Comparison of ENCODE assay signal across 12 cellular contexts in genomic region chr9:98808879-98809278, GRCh38. TPM values are rescaled to one million over a fixed set of nuclear protein-coding genes. Genes with fewer than 3 reads are reported as not detected.
DNase-seq lines count a peak whose midpoint lies in the region; ATAC-seq lines count a peak whose summit lies in the region.
"Had no signal": no experiment of that assay in that cellular context is flagged by ENCODE, and none has a peak within 500 bp of the region (broad histone marks: within the 10 kb centered on the region; RNA-seq: fewer than 3 reads in every experiment).

No MANE protein-coding gene starts in this region.

- peaks cover 3% of the 10 kb centered on the region for H3K36me3 Mint-ChIP-seq in activated CD4-positive, alpha-beta T cell treated with anti-CD3 and anti-CD28 coated beads for 36 hours (ENCODE audit: low read depth)
- H3K36me3 Mint-ChIP-seq in activated CD8-positive, alpha-beta T cell treated with anti-CD3 and anti-CD28 coated beads, Interleukin-2, amount 10 ng/mL, durations not matched to agents 7 days and 5 days (ENCODE audit: low read depth), result peaks cover 3% of the 10 kb centered on the region
- peaks cover 0 to under 1% (median under 1%) of the 10 kb centered on the region in 3 donors for H3K36me3 Mint-ChIP-seq in immature natural killer cell

- intact Hi-C loops in activated CD4-positive, alpha-beta T cell treated with anti-CD3 and anti-CD28 coated beads for 36 hours (cut with DNase I, micrococcal nuclease), result loop anchor here in 1 of 2 experiments (10.0 kb wide), 1 partner anchor 306 kb away; no protein-coding TSS in a partner anchor

- no peak for ATAC-seq in activated CD4-positive, alpha-beta T cell treated with anti-CD3 and anti-CD28 coated beads for 36 hours
- ATAC-seq in activated CD8-positive, alpha-beta T cell treated with anti-CD3 and anti-CD28 coated beads, Interleukin-2, amount 10 ng/mL, durations not matched to agents 7 days and 5 days, result no peak
- ATAC-seq in stimulated activated naive CD8-positive, alpha-beta T cell treated with anti-CD3 and anti-CD28 coated beads, Interleukin-15, amount 100 ng/mL, for 72 hours, result no peak
- ATAC-seq in GM19324 (IDR thresholded peaks at IDR 0.05; ENCODE audit: low FRiP score, unreplicated experiment) (no peak), HG02759 (IDR thresholded peaks at IDR 0.05; ENCODE audit: unreplicated experiment) (no peak), GM18517 (IDR thresholded peaks at IDR 0.05; ENCODE audit: unreplicated experiment) (no peak)

- H3K9me3 Mint-ChIP-seq in activated CD4-positive, alpha-beta T cell treated with anti-CD3 and anti-CD28 coated beads for 36 hours (ENCODE audit: low read depth), result no peaks in the 10 kb centered on the region
- H3K9me3 Mint-ChIP-seq in activated CD8-positive, alpha-beta T cell treated with anti-CD3 and anti-CD28 coated beads, Interleukin-2, amount 10 ng/mL, durations not matched to agents 7 days and 5 days (ENCODE audit: insufficient read depth), result no peaks in the 10 kb centered on the region
- H3K9me3 Mint-ChIP-seq in immature natural killer cell, result no peaks in the 10 kb centered on the region
- no peaks in the 10 kb centered on the region for H3K9me3 Mint-ChIP-seq in stimulated activated naive CD8-positive, alpha-beta T cell treated with anti-CD3 and anti-CD28 coated beads, Interleukin-15, amount 100 ng/mL, for 72 hours

- no peaks in the 10 kb centered on the region for H3K27me3 Mint-ChIP-seq in activated CD4-positive, alpha-beta T cell treated with anti-CD3 and anti-CD28 coated beads for 36 hours
- peaks cover 23% of the 10 kb centered on the region for H3K27me3 Mint-ChIP-seq in activated CD8-positive, alpha-beta T cell treated with anti-CD3 and anti-CD28 coated beads, Interleukin-2, amount 10 ng/mL, durations not matched to agents 7 days and 5 days (ENCODE audit: low read depth)
- H3K27me3 Mint-ChIP-seq in immature natural killer cell (ENCODE audit: low read depth in 3 of 3), result peaks cover 4 to 10% (median 5%) of the 10 kb centered on the region in 3 donors
- H3K27me3 Mint-ChIP-seq in stimulated activated naive CD8-positive, alpha-beta T cell treated with anti-CD3 and anti-CD28 coated beads, Interleukin-15, amount 100 ng/mL, for 72 hours, result peaks cover 18% of the 10 kb centered on the region

- peaks cover 35% of the 10 kb centered on the region for H3K4me1 Mint-ChIP-seq in activated CD4-positive, alpha-beta T cell treated with anti-CD3 and anti-CD28 coated beads for 36 hours
- peaks cover 35% of the 10 kb centered on the region for H3K4me1 Mint-ChIP-seq in activated CD8-positive, alpha-beta T cell treated with anti-CD3 and anti-CD28 coated beads, Interleukin-2, amount 10 ng/mL, durations not matched to agents 7 days and 5 days (ENCODE audit: low read depth)
- peaks cover 17 to 19% of the 10 kb centered on the region in 2 donors for H3K4me1 Mint-ChIP-seq in immature natural killer cell
- peaks cover 39% of the 10 kb centered on the region for H3K4me1 Mint-ChIP-seq in stimulated activated naive CD8-positive, alpha-beta T cell treated with anti-CD3 and anti-CD28 coated beads, Interleukin-15, amount 100 ng/mL, for 72 hours

- peak overlapping the region; percentile 81 for H3K4me3 Mint-ChIP-seq in activated CD4-positive, alpha-beta T cell treated with anti-CD3 and anti-CD28 coated beads for 36 hours
- H3K4me3 Mint-ChIP-seq in activated CD8-positive, alpha-beta T cell treated with anti-CD3 and anti-CD28 coated beads, Interleukin-2, amount 10 ng/mL, durations not matched to agents 7 days and 5 days, result peak overlapping the region; percentile 82
- H3K4me3 Mint-ChIP-seq in immature natural killer cell, result peak overlapping the region; percentile 85 to 90 (median 87)
- H3K4me3 Mint-ChIP-seq in stimulated activated naive CD8-positive, alpha-beta T cell treated with anti-CD3 and anti-CD28 coated beads, Interleukin-15, amount 100 ng/mL, for 72 hours, result peak overlapping the region; percentile 77 to 92

- CTCF ChIA-PET in activated CD4-positive, alpha-beta T cell treated with anti-CD3 and anti-CD28 coated beads for 36 hours (lab: Charles Lee), result interaction anchor here (1.3 to 3.1 kb wide), 3 partner anchors 14 to 40 kb away, joined by 3 to 57 read pairs (median 12); partner anchors contain the start of gene ANKS6
- CTCF ChIA-PET in activated CD8-positive, alpha-beta T cell treated with anti-CD3 and anti-CD28 coated beads, Interleukin-2, amount 10 ng/mL, durations not matched to agents 7 days and 5 days (lab: Charles Lee), result interaction anchor here (0.9 to 2.2 kb wide), 3 partner anchors 17 to 39 kb away, joined by 3 to 11 read pairs (median 3); no protein-coding TSS in a partner anchor

- POLR2A ChIA-PET in activated CD4-positive, alpha-beta T cell treated with anti-CD3 and anti-CD28 coated beads for 36 hours (lab: Charles Lee), result no interaction called here
- POLR2A ChIA-PET in activated CD8-positive, alpha-beta T cell treated with anti-CD3 and anti-CD28 coated beads, Interleukin-2, amount 10 ng/mL, durations not matched to agents 7 days and 5 days (lab: Charles Lee), result no interaction called here

- DNase-seq in activated CD4-positive, alpha-beta T cell treated with anti-CD3 and anti-CD28 coated beads for 36 hours, result no peak
- no peak for DNase-seq in activated CD4-positive, alpha-beta T cell treated with anti-CD3 and anti-CD28 coated beads for 48 hours
- DNase-seq in activated CD8-positive, alpha-beta T cell treated with anti-CD3 and anti-CD28 coated beads, Interleukin-2, amount 10 ng/mL, durations not matched to agents 7 days and 5 days, result no peak
- DNase-seq in immature natural killer cell, result no peak
- DNase-seq in stimulated activated naive CD8-positive, alpha-beta T cell treated with anti-CD3 and anti-CD28 coated beads, Interleukin-15, amount 100 ng/mL, for 72 hours, result no peak
- DNase-seq: cerebellar nuclear complex, HFFc6, NCI-H1048, spleen had no signal

- H3K27ac Mint-ChIP-seq in activated CD4-positive, alpha-beta T cell treated with anti-CD3 and anti-CD28 coated beads for 36 hours, result no peak overlapping the region
- no peak overlapping the region for H3K27ac Mint-ChIP-seq in activated CD8-positive, alpha-beta T cell treated with anti-CD3 and anti-CD28 coated beads, Interleukin-2, amount 10 ng/mL, durations not matched to agents 7 days and 5 days
- H3K27ac Mint-ChIP-seq in immature natural killer cell, result no peak overlapping the region
- peak overlapping the region in 1 of 2 donors; percentile 81 for H3K27ac Mint-ChIP-seq in stimulated activated naive CD8-positive, alpha-beta T cell treated with anti-CD3 and anti-CD28 coated beads, Interleukin-15, amount 100 ng/mL, for 72 hours
- H3K27ac Mint-ChIP-seq: HFFc6 had no signal

RNA-seq across cellular contexts. Expression of gene GALNT12, which starts 1.4 kb away (rescaled TPM):
- 10 to 100 TPM; 10.2 to 12.7 TPM for total RNA-seq in activated CD4-positive, alpha-beta T cell treated with anti-CD3 and anti-CD28 coated beads for 36 hours
- 1 to 10 TPM; 7.9 to 8.8 TPM for total RNA-seq in activated CD8-positive, alpha-beta T cell treated with anti-CD3 and anti-CD28 coated beads, Interleukin-2, amount 10 ng/mL, durations not matched to agents 7 days and 5 days
- 1 to 10 TPM; 1.7 to 4.3 (median 4.2) TPM for polyA plus RNA-seq in immature natural killer cell

RNA-seq across cellular contexts. Expression of gene ANKS6, which starts 12.5 kb away (rescaled TPM):
- total RNA-seq in activated CD4-positive, alpha-beta T cell treated with anti-CD3 and anti-CD28 coated beads for 36 hours, result 10 to 100 TPM; 15.8 to 17.4 TPM
- total RNA-seq in activated CD8-positive, alpha-beta T cell treated with anti-CD3 and anti-CD28 coated beads, Interleukin-2, amount 10 ng/mL, durations not matched to agents 7 days and 5 days, result 1 to 10 TPM; 3.8 to 5.8 TPM
- polyA plus RNA-seq in immature natural killer cell, result 1 to 10 TPM; 2.6 to 3.7 (median 3.2) TPM
